Comparison of ENCODE assay signal across 1 cellular context in the genomic region with DNA sequence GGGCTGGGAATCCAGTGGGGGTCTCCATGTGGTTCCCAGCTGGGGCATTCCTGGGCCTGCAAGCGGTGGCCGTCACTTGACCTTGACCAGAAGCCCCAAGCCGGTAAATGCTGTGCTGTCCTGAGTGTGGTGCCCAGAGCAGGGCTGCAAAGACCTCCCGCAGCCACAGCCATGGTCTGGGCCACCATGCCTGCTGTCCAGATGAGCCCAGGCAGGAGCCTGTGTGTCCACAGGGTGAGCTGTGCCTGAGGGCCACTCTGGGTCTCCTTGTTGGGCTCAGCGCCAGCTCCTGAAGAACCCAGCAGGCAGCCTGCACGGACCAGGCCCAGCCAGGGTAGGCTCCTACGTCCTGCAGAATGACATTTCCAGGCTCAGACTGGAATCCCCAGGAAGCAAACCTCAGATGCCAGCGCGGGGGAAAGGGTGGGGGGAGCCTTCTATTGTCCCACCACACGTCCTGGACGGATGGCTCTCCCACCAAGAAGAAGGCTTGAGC.
TF ChIP-seq lines count a peak whose summit lies in the region.

No MANE protein-coding gene starts in this region.

TF ChIP-seq in GM23338, 12 proteins besides CTCF, POLR2A, EP300 and RAD21:
- TF ChIP-seq EZH2phosphoT487 (IDR thresholded peaks at IDR 0.05; ENCODE audit: unreplicated experiment) = no peak
- no peak for TF ChIP-seq POLR2AphosphoS5 (IDR thresholded peaks at IDR 0.05; ENCODE audit: low read depth)
- TF ChIP-seq ETS1 (IDR thresholded peaks at IDR 0.05) = no peak
- TF ChIP-seq JUNB (IDR thresholded peaks at IDR 0.05; ENCODE audit: unreplicated experiment) = no peak
- no peak for TF ChIP-seq CREB1 (CRISPR knock-in tag; IDR thresholded peaks at IDR 0.05; ENCODE audit: low read depth)
- TF ChIP-seq STAT1 (IDR thresholded peaks at IDR 0.05; ENCODE audit: unreplicated experiment) = no peak
- no peak for TF ChIP-seq ZNF114 (CRISPR knock-in tag; IDR thresholded peaks at IDR 0.05)
- TF ChIP-seq ZNF331 (CRISPR knock-in tag; IDR thresholded peaks at IDR 0.05; ENCODE audit: low read depth) = no peak
- no peak for TF ChIP-seq NANOG (IDR thresholded peaks at IDR 0.05; ENCODE audit: borderline replicate concordance)
- TF ChIP-seq, protein P1, sequence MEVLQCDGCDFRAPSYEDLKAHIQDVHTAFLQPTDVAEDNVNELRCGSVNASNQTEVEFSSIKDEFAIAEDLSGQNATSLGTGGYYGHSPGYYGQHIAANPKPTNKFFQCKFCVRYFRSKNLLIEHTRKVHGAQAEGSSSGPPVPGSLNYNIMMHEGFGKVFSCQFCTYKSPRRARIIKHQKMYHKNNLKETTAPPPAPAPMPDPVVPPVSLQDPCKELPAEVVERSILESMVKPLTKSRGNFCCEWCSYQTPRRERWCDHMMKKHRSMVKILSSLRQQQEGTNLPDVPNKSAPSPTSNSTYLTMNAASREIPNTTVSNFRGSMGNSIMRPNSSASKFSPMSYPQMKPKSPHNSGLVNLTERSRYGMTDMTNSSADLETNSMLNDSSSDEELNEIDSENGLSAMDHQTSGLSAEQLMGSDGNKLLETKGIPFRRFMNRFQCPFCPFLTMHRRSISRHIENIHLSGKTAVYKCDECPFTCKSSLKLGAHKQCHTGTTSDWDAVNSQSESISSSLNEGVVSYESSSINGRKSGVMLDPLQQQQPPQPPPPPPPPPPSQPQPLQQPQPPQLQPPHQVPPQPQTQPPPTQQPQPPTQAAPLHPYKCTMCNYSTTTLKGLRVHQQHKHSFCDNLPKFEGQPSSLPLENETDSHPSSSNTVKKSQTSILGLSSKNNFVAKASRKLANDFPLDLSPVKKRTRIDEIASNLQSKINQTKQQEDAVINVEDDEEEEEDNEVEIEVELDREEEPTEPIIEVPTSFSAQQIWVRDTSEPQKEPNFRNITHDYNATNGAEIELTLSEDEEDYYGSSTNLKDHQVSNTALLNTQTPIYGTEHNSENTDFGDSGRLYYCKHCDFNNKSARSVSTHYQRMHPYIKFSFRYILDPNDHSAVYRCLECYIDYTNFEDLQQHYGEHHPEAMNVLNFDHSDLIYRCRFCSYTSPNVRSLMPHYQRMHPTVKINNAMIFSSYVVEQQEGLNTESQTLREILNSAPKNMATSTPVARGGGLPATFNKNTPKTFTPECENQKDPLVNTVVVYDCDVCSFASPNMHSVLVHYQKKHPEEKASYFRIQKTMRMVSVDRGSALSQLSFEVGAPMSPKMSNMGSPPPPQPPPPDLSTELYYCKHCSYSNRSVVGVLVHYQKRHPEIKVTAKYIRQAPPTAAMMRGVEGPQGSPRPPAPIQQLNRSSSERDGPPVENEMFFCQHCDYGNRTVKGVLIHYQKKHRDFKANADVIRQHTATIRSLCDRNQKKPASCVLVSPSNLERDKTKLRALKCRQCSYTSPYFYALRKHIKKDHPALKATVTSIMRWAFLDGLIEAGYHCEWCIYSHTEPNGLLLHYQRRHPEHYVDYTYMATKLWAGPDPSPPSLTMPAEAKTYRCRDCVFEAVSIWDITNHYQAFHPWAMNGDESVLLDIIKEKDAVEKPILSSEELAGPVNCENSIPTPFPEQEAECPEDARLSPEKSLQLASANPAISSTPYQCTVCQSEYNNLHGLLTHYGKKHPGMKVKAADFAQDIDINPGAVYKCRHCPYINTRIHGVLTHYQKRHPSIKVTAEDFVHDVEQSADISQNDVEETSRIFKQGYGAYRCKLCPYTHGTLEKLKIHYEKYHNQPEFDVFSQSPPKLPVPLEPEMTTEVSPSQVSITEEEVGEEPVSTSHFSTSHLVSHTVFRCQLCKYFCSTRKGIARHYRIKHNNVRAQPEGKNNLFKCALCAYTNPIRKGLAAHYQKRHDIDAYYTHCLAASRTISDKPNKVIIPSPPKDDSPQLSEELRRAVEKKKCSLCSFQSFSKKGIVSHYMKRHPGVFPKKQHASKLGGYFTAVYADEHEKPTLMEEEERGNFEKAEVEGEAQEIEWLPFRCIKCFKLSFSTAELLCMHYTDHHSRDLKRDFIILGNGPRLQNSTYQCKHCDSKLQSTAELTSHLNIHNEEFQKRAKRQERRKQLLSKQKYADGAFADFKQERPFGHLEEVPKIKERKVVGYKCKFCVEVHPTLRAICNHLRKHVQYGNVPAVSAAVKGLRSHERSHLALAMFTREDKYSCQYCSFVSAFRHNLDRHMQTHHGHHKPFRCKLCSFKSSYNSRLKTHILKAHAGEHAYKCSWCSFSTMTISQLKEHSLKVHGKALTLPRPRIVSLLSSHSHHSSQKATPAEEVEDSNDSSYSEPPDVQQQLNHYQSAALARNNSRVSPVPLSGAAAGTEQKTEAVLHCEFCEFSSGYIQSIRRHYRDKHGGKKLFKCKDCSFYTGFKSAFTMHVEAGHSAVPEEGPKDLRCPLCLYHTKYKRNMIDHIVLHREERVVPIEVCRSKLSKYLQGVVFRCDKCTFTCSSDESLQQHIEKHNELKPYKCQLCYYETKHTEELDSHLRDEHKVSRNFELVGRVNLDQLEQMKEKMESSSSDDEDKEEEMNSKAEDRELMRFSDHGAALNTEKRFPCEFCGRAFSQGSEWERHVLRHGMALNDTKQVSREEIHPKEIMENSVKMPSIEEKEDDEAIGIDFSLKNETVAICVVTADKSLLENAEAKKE (CRISPR knock-in tag; IDR thresholded peaks at IDR 0.05) = no peak
- TF ChIP-seq EZH2 (IDR thresholded peaks at IDR 0.05; ENCODE audit: low read depth, unreplicated experiment) = no peak
- TF ChIP-seq, protein P2, sequence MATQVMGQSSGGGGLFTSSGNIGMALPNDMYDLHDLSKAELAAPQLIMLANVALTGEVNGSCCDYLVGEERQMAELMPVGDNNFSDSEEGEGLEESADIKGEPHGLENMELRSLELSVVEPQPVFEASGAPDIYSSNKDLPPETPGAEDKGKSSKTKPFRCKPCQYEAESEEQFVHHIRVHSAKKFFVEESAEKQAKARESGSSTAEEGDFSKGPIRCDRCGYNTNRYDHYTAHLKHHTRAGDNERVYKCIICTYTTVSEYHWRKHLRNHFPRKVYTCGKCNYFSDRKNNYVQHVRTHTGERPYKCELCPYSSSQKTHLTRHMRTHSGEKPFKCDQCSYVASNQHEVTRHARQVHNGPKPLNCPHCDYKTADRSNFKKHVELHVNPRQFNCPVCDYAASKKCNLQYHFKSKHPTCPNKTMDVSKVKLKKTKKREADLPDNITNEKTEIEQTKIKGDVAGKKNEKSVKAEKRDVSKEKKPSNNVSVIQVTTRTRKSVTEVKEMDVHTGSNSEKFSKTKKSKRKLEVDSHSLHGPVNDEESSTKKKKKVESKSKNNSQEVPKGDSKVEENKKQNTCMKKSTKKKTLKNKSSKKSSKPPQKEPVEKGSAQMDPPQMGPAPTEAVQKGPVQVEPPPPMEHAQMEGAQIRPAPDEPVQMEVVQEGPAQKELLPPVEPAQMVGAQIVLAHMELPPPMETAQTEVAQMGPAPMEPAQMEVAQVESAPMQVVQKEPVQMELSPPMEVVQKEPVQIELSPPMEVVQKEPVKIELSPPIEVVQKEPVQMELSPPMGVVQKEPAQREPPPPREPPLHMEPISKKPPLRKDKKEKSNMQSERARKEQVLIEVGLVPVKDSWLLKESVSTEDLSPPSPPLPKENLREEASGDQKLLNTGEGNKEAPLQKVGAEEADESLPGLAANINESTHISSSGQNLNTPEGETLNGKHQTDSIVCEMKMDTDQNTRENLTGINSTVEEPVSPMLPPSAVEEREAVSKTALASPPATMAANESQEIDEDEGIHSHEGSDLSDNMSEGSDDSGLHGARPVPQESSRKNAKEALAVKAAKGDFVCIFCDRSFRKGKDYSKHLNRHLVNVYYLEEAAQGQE (IDR thresholded peaks at IDR 0.05; ENCODE audit: unreplicated experiment) = no peak
